13 cellular contexts compared by ENCODE assay signal in the genomic region with DNA sequence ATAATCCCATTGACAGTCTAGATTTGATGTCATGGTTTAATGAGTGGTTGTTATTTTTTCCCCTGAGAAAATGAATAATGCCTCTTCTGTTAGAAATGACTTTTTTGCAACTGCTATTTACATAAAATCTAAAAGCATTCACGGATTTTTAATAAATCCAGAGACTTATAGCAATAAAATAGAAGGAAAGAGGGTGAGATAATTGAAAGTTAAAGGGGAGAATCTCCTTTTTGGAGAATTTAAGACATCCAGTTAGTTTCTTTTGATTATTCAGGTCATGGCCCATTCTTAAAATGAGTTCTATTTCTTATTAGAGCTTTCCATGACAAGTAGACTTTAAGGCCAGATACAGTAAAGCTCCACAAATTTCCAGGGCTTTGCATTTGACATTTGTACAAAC.
DNase-seq lines count a peak whose midpoint lies in the region; ATAC-seq and TF ChIP-seq lines count a peak whose summit lies in the region.
"Had no signal": no experiment of that assay in that cellular context is flagged by ENCODE, and none has a peak within 500 bp of the region (broad histone marks: within the 10 kb centered on the region; RNA-seq: fewer than 3 reads in every experiment).

No MANE protein-coding gene starts in this region.

- ATAC-seq in GM18505 (IDR thresholded peaks at IDR 0.05; ENCODE audit: unreplicated experiment) (no peak), HG03442 (IDR thresholded peaks at IDR 0.05; ENCODE audit: unreplicated experiment) (no peak)

- DNase-seq in inferior parietal cortex (ENCODE audit: extremely low spot score) (peak; percentile 42), putamen (ENCODE audit: low spot score) (peak; percentile 67), NCI-H1105 (lab: John Stamatoyannopoulos, UW) (no peak), NCI-H146 treated with DMSO at 0.1 percent for 48 hours (lab: John Stamatoyannopoulos, UW; ENCODE audit: unreplicated experiment) (no peak)
- DNase-seq: C1 segment of cervical spinal cord; CD4-positive, alpha-beta T cell; DMS153; DMS79 treated with DMSO at 0.1 percent for 48 hours; EL; HCEC 1CT had no signal

- peak overlapping the region; percentile 71 for H3K27ac ChIP-seq in cingulate gyrus (ENCODE audit: low read depth, low read length)

- TF ChIP-seq POLR2A in GM18505 (IDR thresholded peaks at IDR 0.05; ENCODE audit: borderline replicate concordance, extremely low read depth, insufficient read depth, insufficient read length) = no peak

Comparison
In these comparisons a context has a peak if more than half of its experiments do, and no peak if none do; other contexts are left out.
1. DNase-seq: peak in inferior parietal cortex (single experiment) and putamen (single experiment); none in NCI-H1105 (single experiment) and NCI-H146 treated with DMSO at 0.1 percent for 48 hours (single experiment).